In the genomic region with DNA sequence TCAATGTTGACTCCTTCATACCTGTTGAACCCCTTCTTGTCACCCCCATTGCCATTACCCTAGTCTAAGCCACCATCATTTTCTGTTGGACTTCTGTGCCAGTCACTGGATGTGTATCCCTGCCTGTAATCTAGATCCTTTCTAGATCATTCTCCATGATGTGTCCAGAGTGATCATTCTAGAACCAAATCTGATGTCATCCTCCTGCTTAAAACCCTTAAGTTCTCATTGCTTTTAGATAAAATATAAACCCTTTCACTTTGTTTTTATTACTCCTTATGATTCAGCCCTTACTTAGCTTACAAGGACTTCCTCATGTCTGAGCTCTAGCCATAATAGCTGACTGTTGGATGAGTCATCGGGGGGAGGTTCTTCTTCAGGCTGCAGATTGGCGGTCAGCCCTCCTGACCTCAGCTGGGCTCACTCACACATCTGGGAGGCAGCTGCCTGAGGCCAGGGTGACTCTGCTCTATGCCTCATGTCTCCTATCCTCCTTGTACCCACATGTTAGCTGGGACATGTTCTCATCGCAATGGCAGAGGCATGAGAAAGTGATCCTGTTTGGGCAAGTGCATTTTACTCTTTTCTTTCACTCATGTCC, we compare ENCODE assay signal across 1 cellular context.
TF ChIP-seq lines count a peak whose summit lies in the region.

No MANE protein-coding gene starts in this region.

TF ChIP-seq in HCT116, 20 proteins besides CTCF, POLR2A, EP300 and RAD21 (continued from another document):
- TF ChIP-seq, protein P1, sequence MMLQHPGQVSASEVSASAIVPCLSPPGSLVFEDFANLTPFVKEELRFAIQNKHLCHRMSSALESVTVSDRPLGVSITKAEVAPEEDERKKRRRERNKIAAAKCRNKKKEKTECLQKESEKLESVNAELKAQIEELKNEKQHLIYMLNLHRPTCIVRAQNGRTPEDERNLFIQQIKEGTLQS (IDR thresholded peaks at IDR 0.05) = no peak
- TF ChIP-seq SP1 (IDR thresholded peaks at IDR 0.05; ENCODE audit: low read depth) = peak; percentile 92
- peak; percentile 98 for TF ChIP-seq CBX3 (IDR thresholded peaks at IDR 0.05; ENCODE audit: low read depth)
- TF ChIP-seq POLR2AphosphoS5 (IDR thresholded peaks at IDR 0.05; ENCODE audit: low read depth, low read length) = peak; percentile 62; the same call in 1 of the 2 replicates
- TF ChIP-seq EZH2phosphoT487 (IDR thresholded peaks at IDR 0.05; ENCODE audit: borderline replicate concordance) = no peak
